12 cellular contexts compared by ENCODE assay signal in the genomic region with DNA sequence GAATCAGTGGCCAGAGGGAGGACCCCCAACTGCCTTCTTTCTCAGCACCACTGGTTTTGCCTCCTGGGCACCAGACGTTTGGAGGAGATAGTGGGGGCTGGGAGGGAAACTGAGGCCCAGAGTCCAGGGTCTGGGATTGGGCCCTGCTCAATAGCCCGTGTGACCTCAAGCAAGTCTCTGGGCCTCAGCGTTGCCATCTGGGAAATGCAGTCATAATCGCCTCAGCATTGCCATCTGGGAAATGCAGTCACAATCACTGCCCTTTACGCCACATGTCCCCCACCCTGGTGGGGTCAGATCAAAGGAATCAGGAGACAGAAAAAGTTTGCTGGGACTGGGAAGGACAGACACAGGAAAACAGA. TPM values are rescaled to one million over a fixed set of nuclear protein-coding genes. Genes with fewer than 3 reads are reported as not detected.
DNase-seq lines count a peak whose midpoint lies in the region; ATAC-seq, FAIRE-seq and TF ChIP-seq lines count a peak whose summit lies in the region.
"Had no signal": no experiment of that assay in that cellular context is flagged by ENCODE, and none has a peak within 500 bp of the region (broad histone marks: within the 10 kb centered on the region; RNA-seq: fewer than 3 reads in every experiment).

No MANE protein-coding gene starts in this region.

- RAD21 ChIA-PET in GM12878 (lab: Charles Lee; ENCODE audit: unreplicated experiment) = interaction anchor here (1.2 to 2.3 kb wide), 4 partner anchors 8 to 129 kb away, joined by 4 to 14 read pairs (median 6); a partner anchor contains a TSS

- peak overlapping the region; percentile 71 for H3K4me2 ChIP-seq in Loucy (ENCODE audit: low read depth, low read length, poor library complexity, severe bottlenecking)
- peak overlapping the region; percentile 75 for H3K4me2 ChIP-seq in GM12878 (ENCODE audit: control insufficient read depth, insufficient read depth)

- TF ChIP-seq EP300 in GM12878 (IDR thresholded peaks at IDR 0.05; ENCODE audit: borderline replicate concordance in 1 of 2, control insufficient read depth in 1 of 2, low read depth in 2 of 2, low read length in 2 of 2) = no peak

- TF ChIP-seq POLR2A in GM12878 (IDR thresholded peaks at IDR 0.05; ENCODE audit: low read depth, low read length) = no peak

- no peak for TF ChIP-seq CTCF in GM06990 (IDR thresholded peaks at IDR 0.05; ENCODE audit: insufficient read depth, low read length, poor library complexity, severe bottlenecking)
- no peak for TF ChIP-seq CTCF in Loucy (conservative IDR thresholded peaks at IDR 0.05; ENCODE audit: low read length)
- no peak for TF ChIP-seq CTCF in GM12878 (IDR thresholded peaks at IDR 0.05 in 2 of 3, conservative IDR thresholded peaks at IDR 0.05 in 1 of 3; ENCODE audit: control insufficient read depth in 2 of 3, extremely low read depth in 1 of 3, insufficient read depth in 1 of 3, low read depth in 3 of 3, low read length in 3 of 3)

- peak; percentile 43 for ATAC-seq in GM12878
- ATAC-seq: left lobe of liver, sciatic nerve had no signal

- H2AFZ ChIP-seq in Loucy (ENCODE audit: low read length) = no peak overlapping the region
- H2AFZ ChIP-seq in GM12878 (ENCODE audit: control insufficient read depth, low read depth, low read length) = no peak overlapping the region; the same call in 1 of the 2 replicates

- SMC1A ChIA-PET in GM12878 (lab: Charles Lee; ENCODE audit: uncharacterized antibody, unreplicated experiment) = interaction anchor here (1.7 to 2.1 kb wide), 2 partner anchors 11 to 140 kb away, joined by 3 to 9 read pairs; a partner anchor contains a TSS

- in situ Hi-C loops in GM12878 (cut with MboI) = no loop called here

- no peak for FAIRE-seq in GM12878 (lab: Jason Lieb, UNC)

- H3K9ac ChIP-seq in Loucy (ENCODE audit: low read depth, low read length, poor library complexity, severe bottlenecking) = peak overlapping the region; percentile 92
- H3K9ac ChIP-seq in GM12878 (ENCODE audit: control insufficient read depth, insufficient read depth, low read length) = peak overlapping the region; percentile 64
- H3K9ac ChIP-seq in rectal smooth muscle tissue (ENCODE audit: low read length) = no peak overlapping the region

- H3K36me3 ChIP-seq in GM06990 (ENCODE audit: control insufficient read depth, insufficient read depth, low read length) = peaks cover 4% of the 10 kb centered on the region
- H3K36me3 ChIP-seq in Loucy (ENCODE audit: insufficient read depth, low read length) = peaks cover 22% of the 10 kb centered on the region; the same call in 1 of the 2 replicates
- peaks cover 0 to 7% of the 10 kb centered on the region in 2 experiments; a peak in 1 of 4 replicates for H3K36me3 ChIP-seq in GM12878 (ENCODE audit: control insufficient read depth in 2 of 2, insufficient read depth in 2 of 2, low read length in 1 of 2)
- H3K36me3 ChIP-seq in rectal smooth muscle tissue (ENCODE audit: control insufficient read depth, insufficient read depth, low read length) = no peaks in the 10 kb centered on the region
- H3K36me3 ChIP-seq: cardiac muscle cell had no signal

- 1% methylated on average over 5 of the region's 5 CpGs for WGBS in GM12878 (ENCODE audit: insufficient coverage, insufficient replicate concordance, low lambda C conversion rate, missing lambda C conversion rate)

- H4K20me1 ChIP-seq in Loucy (ENCODE audit: insufficient read depth, low read length, poor library complexity, severe bottlenecking) (peaks cover 24% of the 10 kb centered on the region), GM12878 (ENCODE audit: control insufficient read depth, insufficient read depth) (no peaks in the 10 kb centered on the region)

- H3K9me3 ChIP-seq in Loucy (ENCODE audit: insufficient read depth, low read depth, low read length) (no peaks in the 10 kb centered on the region), GM12878 (replicated peaks; ENCODE audit: control insufficient read depth, insufficient read depth, low read length) (no peaks in the 10 kb centered on the region)

- peak; percentile 49 for DNase-seq in GM06990 (ENCODE audit: extremely low read depth, insufficient read length)
- DNase-seq in GM12878 (ENCODE audit: low read depth, low spot score) = no peak
- no peak for DNase-seq in AG08395 (ENCODE audit: low spot score)
- no peak for DNase-seq in foreskin melanocyte
- DNase-seq in NCI-H82 (lab: John Stamatoyannopoulos, UW) = no peak
- DNase-seq in cerebellar cortex (ENCODE audit: low spot score) = no peak
- DNase-seq: DMS153 had no signal

- intact Hi-C loops in GM12878 (cut with micrococcal nuclease; ENCODE audit: unreplicated experiment) = loop anchor here (2.0 kb wide), 1 partner anchor 42 kb away; a partner anchor contains a TSS

- POLR2A ChIA-PET in GM12878 (lab: Charles Lee) = interaction anchor here (0.9 to 1.6 kb wide), 7 partner anchors 8 to 120 kb away, joined by 3 to 14 read pairs (median 7); a partner anchor contains a TSS

- H3K27me3 ChIP-seq in GM06990 (replicated peaks; ENCODE audit: control insufficient read depth, insufficient read depth, low read length) (no peaks in the 10 kb centered on the region), Loucy (ENCODE audit: insufficient read depth, low read length, poor library complexity, severe bottlenecking) (no peaks in the 10 kb centered on the region), GM12878 (replicated peaks in 1 of 2; ENCODE audit: control insufficient read depth in 2 of 2, insufficient read depth in 2 of 2, low read length in 1 of 2) (no peaks in the 10 kb centered on the region), rectal smooth muscle tissue (ENCODE audit: control insufficient read depth, insufficient read depth, low read length) (no peaks in the 10 kb centered on the region)
- H3K27me3 ChIP-seq: cardiac muscle cell had no signal

- H3K79me2 ChIP-seq in Loucy (ENCODE audit: insufficient read depth, low read length) = peaks cover 95% of the 10 kb centered on the region
- peaks cover 36% of the 10 kb centered on the region for H3K79me2 ChIP-seq in GM12878 (ENCODE audit: control insufficient read depth, insufficient read depth, low read length)

- CTCF ChIA-PET in GM12878 (lab: Yijun Ruan, JAX) = interaction anchor here (0.6 to 1.6 kb wide), 8 partner anchors 8 to 145 kb away, joined by 3 to 10 read pairs (median 4); a partner anchor contains a TSS

- peaks cover 6% of the 10 kb centered on the region for H3F3A ChIP-seq in Loucy (ENCODE audit: low read depth)

- H3K4me3 ChIP-seq in GM06990 (replicated peaks; ENCODE audit: low read depth, low read length) = peak overlapping the region; percentile 73
- H3K4me3 ChIP-seq in Loucy (ENCODE audit: low read length, poor library complexity, severe bottlenecking) = peak overlapping the region; percentile 85
- peak overlapping the region; percentile 100 for H3K4me3 ChIP-seq in GM12878
- peak overlapping the region; percentile 44 for H3K4me3 ChIP-seq in rectal smooth muscle tissue (ENCODE audit: low read length)
- H3K4me3 ChIP-seq: cardiac muscle cell had no signal

- TF ChIP-seq RAD21 in GM12878 (IDR thresholded peaks at IDR 0.05; ENCODE audit: insufficient read depth, low read depth, low read length) = no peak

- H3K9me2 ChIP-seq in Loucy (replicated peaks; ENCODE audit: low read depth, low read length) = no peaks in the 10 kb centered on the region

- H3K4me1 ChIP-seq in Loucy (ENCODE audit: insufficient read depth, low read length, poor library complexity, severe bottlenecking) (peaks cover 52% of the 10 kb centered on the region), GM12878 (ENCODE audit: control insufficient read depth, insufficient read depth, low read length) (peaks cover 23% of the 10 kb centered on the region), rectal smooth muscle tissue (ENCODE audit: control insufficient read depth, insufficient read depth, low read length) (no peaks in the 10 kb centered on the region)

- peak overlapping the region; percentile 76 for H3K27ac ChIP-seq in GM12878 (ENCODE audit: control insufficient read depth, insufficient read depth)
- H3K27ac ChIP-seq in rectal smooth muscle tissue (ENCODE audit: low read depth, low read length) = no peak overlapping the region
- H3K27ac ChIP-seq: cardiac muscle cell had no signal

- BruUV-seq in GM12878 (replicated peaks; lab: Mats Ljungman, UMichigan) = TSS peak; percentile 95

RNA-seq across cellular contexts. Expression of a gene that starts 1.6 kb away (rescaled TPM):
- total RNA-seq in GM12878 (2013; cell fraction: nucleolus; rRNA removed) = 28.6 and 33.2 TPM in 2 replicates
- total RNA-seq in GM12878 (2014; rRNA removed) (16.1 and 19.0 TPM in 2 replicates), GM12878 (2014; rRNA removed; fragmentation: Illumina TruSeq; extraction: Trizol) (8.4 and 9.0 TPM in 2 replicates), GM12878 (2021) (21.0 and 23.5 TPM in 2 replicates)
- polyA plus RNA-seq in GM12878 (2011; ENCODE audit: low read depth) = 11.2 TPM
- polyA plus RNA-seq in GM12878 (2011; rRNA removed) (3.2 and 13.5 TPM in 2 replicates), GM12878 (2014; fragmentation: Illumina TruSeq; extraction: Trizol) (4.4 and 11.6 TPM in 2 replicates), GM12878 (2014; fragmentation: Nextera tagmentation; extraction: Ambion mirVana) (1 to 10 TPM; 1.2 to 1.9 TPM), GM12878 (2014; rRNA removed) (19.5 and 25.2 TPM in 2 replicates), GM12878 (2016; fragmentation: Nextera tagmentation; extraction: Ambion mirVana) (10 to 100 TPM; 20.7 to 23.2 TPM)
- 18.5 and 20.4 TPM in 2 replicates for polyA plus RNA-seq in GM12878 (2011; cell fraction: cytosol; rRNA removed)
- polyA plus RNA-seq in GM12878 (2011; cell fraction: nucleus; rRNA removed) = 32.4 and 46.4 TPM in 2 replicates
- polyA plus RNA-seq in GM12878 (2012) = 17.4 and 22.8 TPM in 2 replicates
- 30.6 and 32.1 TPM in 2 replicates for polyA minus RNA-seq in GM12878 (2011; rRNA and poly(A)+ RNA removed)
- 13.5 and 19.3 TPM in 2 replicates for polyA minus RNA-seq in GM12878 (2011; cell fraction: cytosol; rRNA and poly(A)+ RNA removed)
- 10.2 and 18.5 TPM in 2 replicates for polyA minus RNA-seq in GM12878 (2011; cell fraction: nucleus; rRNA and poly(A)+ RNA removed)

RNA-seq across cellular contexts. Expression of a gene that starts 8.9 kb away (rescaled TPM):
- total RNA-seq in GM12878 (2013; cell fraction: nucleolus; rRNA removed) = 59.1 and 66.1 TPM in 2 replicates
- total RNA-seq in GM12878 (2014; rRNA removed) (33.6 and 34.3 TPM in 2 replicates), GM12878 (2014; rRNA removed; fragmentation: Illumina TruSeq; extraction: Trizol) (24.5 and 25.2 TPM in 2 replicates), GM12878 (2021) (86.3 and 92.6 TPM in 2 replicates)
- 20.6 TPM for polyA plus RNA-seq in GM12878 (2011; ENCODE audit: low read depth)
- polyA plus RNA-seq in GM12878 (2011; rRNA removed) (30.3 and 46.5 TPM in 2 replicates), GM12878 (2014; fragmentation: Illumina TruSeq; extraction: Trizol) (41.7 and 57.0 TPM in 2 replicates), GM12878 (2014; fragmentation: Nextera tagmentation; extraction: Ambion mirVana) (1 to 10 TPM; 7.3 to 9.6 TPM), GM12878 (2014; rRNA removed) (56.7 and 59.9 TPM in 2 replicates), GM12878 (2016; fragmentation: Nextera tagmentation; extraction: Ambion mirVana) (10 to 100 TPM; 80.9 to 85.5 TPM)
- 51.1 and 55.6 TPM in 2 replicates for polyA plus RNA-seq in GM12878 (2011; cell fraction: cytosol; rRNA removed)
- 219 and 246 TPM in 2 replicates for polyA plus RNA-seq in GM12878 (2011; cell fraction: nucleus; rRNA removed)
- polyA plus RNA-seq in GM12878 (2012) = 44.8 and 52.0 TPM in 2 replicates
- polyA minus RNA-seq in GM12878 (2011; rRNA and poly(A)+ RNA removed) = 59.7 and 75.9 TPM in 2 replicates
- polyA minus RNA-seq in GM12878 (2011; cell fraction: cytosol; rRNA and poly(A)+ RNA removed) = 26.9 TPM in 2 replicates
- polyA minus RNA-seq in GM12878 (2011; cell fraction: nucleus; rRNA and poly(A)+ RNA removed) = 35.4 and 52.2 TPM in 2 replicates

RNA-seq across cellular contexts. Expression of a gene that starts 25.8 kb away (rescaled TPM):
- 131 and 132 TPM in 2 replicates for total RNA-seq in GM12878 (2013; cell fraction: nucleolus; rRNA removed)
- total RNA-seq in GM12878 (2014; rRNA removed) (62.8 and 79.6 TPM in 2 replicates), GM12878 (2014; rRNA removed; fragmentation: Illumina TruSeq; extraction: Trizol) (43.3 and 44.4 TPM in 2 replicates), GM12878 (2021) (89.3 and 98.3 TPM in 2 replicates)
- 30.5 TPM for polyA plus RNA-seq in GM12878 (2011; ENCODE audit: low read depth)
- polyA plus RNA-seq in GM12878 (2011; rRNA removed) (34.1 and 64.4 TPM in 2 replicates), GM12878 (2014; fragmentation: Illumina TruSeq; extraction: Trizol) (49.0 and 81.2 TPM in 2 replicates), GM12878 (2014; fragmentation: Nextera tagmentation; extraction: Ambion mirVana) (1 to 10 TPM; 1.2 to 8.2 TPM), GM12878 (2014; rRNA removed) (88.1 and 95.0 TPM in 2 replicates), GM12878 (2016; fragmentation: Nextera tagmentation; extraction: Ambion mirVana) (100 to 1,000 TPM; 112 to 127 TPM)
- 91.2 and 99.0 TPM in 2 replicates for polyA plus RNA-seq in GM12878 (2011; cell fraction: cytosol; rRNA removed)
- polyA plus RNA-seq in GM12878 (2011; cell fraction: nucleus; rRNA removed) = 158 and 216 TPM in 2 replicates
- polyA plus RNA-seq in GM12878 (2012) = 47.6 and 62.7 TPM in 2 replicates
- 61.6 and 82.1 TPM in 2 replicates for polyA minus RNA-seq in GM12878 (2011; rRNA and poly(A)+ RNA removed)
- 29.7 and 45.3 TPM in 2 replicates for polyA minus RNA-seq in GM12878 (2011; cell fraction: cytosol; rRNA and poly(A)+ RNA removed)
- polyA minus RNA-seq in GM12878 (2011; cell fraction: nucleus; rRNA and poly(A)+ RNA removed) = 25.9 and 46.4 TPM in 2 replicates

RNA-seq across cellular contexts. Expression of a gene that starts 41.8 kb away (rescaled TPM):
- total RNA-seq in GM12878 (2013; cell fraction: nucleolus; rRNA removed) = 3.9 and 6.5 TPM in 2 replicates
- total RNA-seq in GM12878 (2014; rRNA removed) (7.8 and 12.6 TPM in 2 replicates), GM12878 (2014; rRNA removed; fragmentation: Illumina TruSeq; extraction: Trizol) (2.7 and 4.2 TPM in 2 replicates), GM12878 (2021) (11.5 and 11.6 TPM in 2 replicates)
- polyA plus RNA-seq in GM12878 (2011; ENCODE audit: low read depth) = 2.6 TPM
- polyA plus RNA-seq in GM12878 (2011; rRNA removed) (0.91 and 2.4 TPM in 2 replicates), GM12878 (2014; fragmentation: Illumina TruSeq; extraction: Trizol) (1.6 and 5.4 TPM in 2 replicates), GM12878 (2014; fragmentation: Nextera tagmentation; extraction: Ambion mirVana) (1 to 10 TPM in 1 of 2 experiments, under 1 TPM in 1; 0.52 to 1.6 TPM), GM12878 (2014; rRNA removed) (14.3 and 17.4 TPM in 2 replicates), GM12878 (2016; fragmentation: Nextera tagmentation; extraction: Ambion mirVana) (10 to 100 TPM; 22.1 to 23.7 TPM)
- polyA plus RNA-seq in GM12878 (2011; cell fraction: cytosol; rRNA removed) = 6.6 and 11.0 TPM in 2 replicates
- polyA plus RNA-seq in GM12878 (2011; cell fraction: nucleus; rRNA removed) = 13.5 and 13.6 TPM in 2 replicates
- polyA plus RNA-seq in GM12878 (2012) = 6.7 and 8.2 TPM in 2 replicates
- 1.4 and 4.9 TPM in 2 replicates for polyA minus RNA-seq in GM12878 (2011; rRNA and poly(A)+ RNA removed)
- 2.7 and 4.3 TPM in 2 replicates for polyA minus RNA-seq in GM12878 (2011; cell fraction: cytosol; rRNA and poly(A)+ RNA removed)
- polyA minus RNA-seq in GM12878 (2011; cell fraction: nucleus; rRNA and poly(A)+ RNA removed) = 5.1 and 8.0 TPM in 2 replicates

Comparison
In these comparisons a context has a peak if more than half of its experiments do, and no peak if none do; other contexts are left out.
1. H3K4me3 ChIP-seq: peak in every context shown above with its lines; median percentile 100 in GM12878; 85 in Loucy; 73 in GM06990; 44 in rectal smooth muscle tissue.